In the genomic region with DNA sequence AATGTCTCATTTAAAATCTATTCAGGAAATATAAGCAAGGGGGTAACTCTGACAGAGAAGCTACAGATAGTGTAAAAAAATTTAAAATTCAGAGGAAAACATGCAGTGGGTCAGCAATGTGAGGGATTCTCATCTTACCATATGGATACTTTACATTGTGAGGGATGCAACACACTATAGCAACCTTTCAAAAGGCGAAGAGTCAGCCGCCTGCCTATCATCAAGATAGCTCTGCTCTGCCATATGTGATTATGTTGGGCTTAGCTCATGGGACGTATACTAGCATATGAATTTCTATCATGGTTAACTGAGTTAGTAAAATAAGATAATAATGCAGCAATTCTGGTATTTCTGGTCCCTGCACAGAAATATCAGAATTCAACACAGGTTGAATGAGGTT, we compare ENCODE assay signal across 2 cellular contexts.
TF ChIP-seq lines count a peak whose summit lies in the region.

No MANE protein-coding gene starts in this region.

TF ChIP-seq in SK-N-SH, 30 proteins besides CTCF, POLR2A, EP300 and RAD21 (continued from another document):
- TF ChIP-seq RCOR1 (IDR thresholded peaks at IDR 0.05; ENCODE audit: low read length): peak; percentile 14; the same call in 1 of the 2 replicates

TF ChIP-seq in SK-N-SH treated with all-trans-retinoic acid at 6 μM for 48 hours, 23 proteins besides CTCF, POLR2A, EP300 and RAD21 (continued from another document):
- TF ChIP-seq, protein P1, sequence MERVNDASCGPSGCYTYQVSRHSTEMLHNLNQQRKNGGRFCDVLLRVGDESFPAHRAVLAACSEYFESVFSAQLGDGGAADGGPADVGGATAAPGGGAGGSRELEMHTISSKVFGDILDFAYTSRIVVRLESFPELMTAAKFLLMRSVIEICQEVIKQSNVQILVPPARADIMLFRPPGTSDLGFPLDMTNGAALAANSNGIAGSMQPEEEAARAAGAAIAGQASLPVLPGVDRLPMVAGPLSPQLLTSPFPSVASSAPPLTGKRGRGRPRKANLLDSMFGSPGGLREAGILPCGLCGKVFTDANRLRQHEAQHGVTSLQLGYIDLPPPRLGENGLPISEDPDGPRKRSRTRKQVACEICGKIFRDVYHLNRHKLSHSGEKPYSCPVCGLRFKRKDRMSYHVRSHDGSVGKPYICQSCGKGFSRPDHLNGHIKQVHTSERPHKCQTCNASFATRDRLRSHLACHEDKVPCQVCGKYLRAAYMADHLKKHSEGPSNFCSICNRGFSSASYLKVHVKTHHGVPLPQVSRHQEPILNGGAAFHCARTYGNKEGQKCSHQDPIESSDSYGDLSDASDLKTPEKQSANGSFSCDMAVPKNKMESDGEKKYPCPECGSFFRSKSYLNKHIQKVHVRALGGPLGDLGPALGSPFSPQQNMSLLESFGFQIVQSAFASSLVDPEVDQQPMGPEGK (CRISPR knock-in tag; IDR thresholded peaks at IDR 0.05; ENCODE audit: borderline replicate concordance): no peak
- TF ChIP-seq OSR1 (CRISPR knock-in tag; IDR thresholded peaks at IDR 0.05) (no peak), TSHZ2 (CRISPR knock-in tag; IDR thresholded peaks at IDR 0.05) (no peak), CSRNP3 (CRISPR knock-in tag; IDR thresholded peaks at IDR 0.05) (no peak), ESRRG (CRISPR knock-in tag; IDR thresholded peaks at IDR 0.05) (no peak), CSDC2 (CRISPR knock-in tag; IDR thresholded peaks at IDR 0.05) (no peak), GLIS3 (CRISPR knock-in tag; IDR thresholded peaks at IDR 0.05) (no peak), RARB (CRISPR knock-in tag; IDR thresholded peaks at IDR 0.05) (no peak), TOX (CRISPR knock-in tag; IDR thresholded peaks at IDR 0.05; ENCODE audit: borderline replicate concordance) (no peak), ZNF70 (CRISPR knock-in tag; IDR thresholded peaks at IDR 0.05) (no peak), ZNF8 (CRISPR knock-in tag; IDR thresholded peaks at IDR 0.05) (no peak), TCF4 (CRISPR knock-in tag; IDR thresholded peaks at IDR 0.05; ENCODE audit: borderline replicate concordance) (no peak), SNAI2 (CRISPR knock-in tag; IDR thresholded peaks at IDR 0.05) (no peak), ZFP3 (CRISPR knock-in tag; IDR thresholded peaks at IDR 0.05) (no peak), ZNF565 (CRISPR knock-in tag; conservative IDR thresholded peaks at IDR 0.05; ENCODE audit: low read depth) (no peak), BACH2 (CRISPR knock-in tag; IDR thresholded peaks at IDR 0.05; ENCODE audit: borderline replicate concordance) (no peak)
- TF ChIP-seq, protein P2, sequence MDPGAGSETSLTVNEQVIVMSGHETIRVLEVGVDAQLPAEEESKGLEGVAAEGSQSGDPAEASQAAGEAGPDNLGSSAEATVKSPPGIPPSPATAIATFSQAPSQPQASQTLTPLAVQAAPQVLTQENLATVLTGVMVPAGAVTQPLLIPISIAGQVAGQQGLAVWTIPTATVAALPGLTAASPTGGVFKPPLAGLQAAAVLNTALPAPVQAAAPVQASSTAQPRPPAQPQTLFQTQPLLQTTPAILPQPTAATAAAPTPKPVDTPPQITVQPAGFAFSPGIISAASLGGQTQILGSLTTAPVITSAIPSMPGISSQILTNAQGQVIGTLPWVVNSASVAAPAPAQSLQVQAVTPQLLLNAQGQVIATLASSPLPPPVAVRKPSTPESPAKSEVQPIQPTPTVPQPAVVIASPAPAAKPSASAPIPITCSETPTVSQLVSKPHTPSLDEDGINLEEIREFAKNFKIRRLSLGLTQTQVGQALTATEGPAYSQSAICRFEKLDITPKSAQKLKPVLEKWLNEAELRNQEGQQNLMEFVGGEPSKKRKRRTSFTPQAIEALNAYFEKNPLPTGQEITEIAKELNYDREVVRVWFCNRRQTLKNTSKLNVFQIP (CRISPR knock-in tag; IDR thresholded peaks at IDR 0.05; ENCODE audit: borderline replicate concordance, low read depth): no peak
